1 cellular context compared by ENCODE assay signal in the genomic region with DNA sequence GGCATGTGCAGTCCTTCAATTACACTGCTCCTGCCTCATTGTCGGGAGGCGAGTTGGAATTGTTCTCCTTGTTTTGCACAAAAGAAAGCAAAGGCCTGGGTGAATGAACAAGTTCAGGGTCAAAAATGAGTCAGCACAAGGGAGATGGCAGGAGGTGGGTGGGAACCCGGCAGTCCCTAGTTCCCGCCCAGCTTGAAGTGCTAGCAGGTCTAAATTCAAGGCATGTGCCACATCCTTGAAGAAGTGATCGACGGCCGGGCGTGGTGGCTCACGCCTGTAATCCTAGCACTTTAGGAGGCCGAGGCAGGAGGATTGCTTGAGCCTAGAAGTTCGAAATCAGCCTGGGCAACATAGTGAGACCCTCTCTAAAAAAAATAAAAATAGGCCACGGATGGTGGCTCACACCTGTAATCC.
A peak's percentile ranks its signal among the peaks of the same experiment; 100 is the strongest.
TF ChIP-seq lines count a peak whose summit lies in the region.

No MANE protein-coding gene starts in this region.

TF ChIP-seq in K562, 482 proteins besides CTCF, POLR2A, EP300 and RAD21 (continued from another document and continues in another):
- TF ChIP-seq AFF1 (IDR thresholded peaks at IDR 0.05; ENCODE audit: low read depth in 1 of 2, partially characterized antibody in 2 of 2) (no peak), SIRT6 (IDR thresholded peaks at IDR 0.05; ENCODE audit: low read depth, low read length) (no peak), ZC3H11A (IDR thresholded peaks at IDR 0.05; ENCODE audit: low read depth, low read length) (no peak), GATA2 (CRISPR knock-in tag; IDR thresholded peaks at IDR 0.05) (no peak), MTF1 (CRISPR knock-in tag; IDR thresholded peaks at IDR 0.05; ENCODE audit: borderline replicate concordance) (no peak), PML (IDR thresholded peaks at IDR 0.05; ENCODE audit: low read length) (no peak), BDP1 (IDR thresholded peaks at IDR 0.05; ENCODE audit: insufficient read depth, insufficient read length) (no peak), EWSR1 (IDR thresholded peaks at IDR 0.05; ENCODE audit: borderline replicate concordance, low read depth, partially characterized antibody) (no peak), NFYB (IDR thresholded peaks at IDR 0.05; ENCODE audit: extremely low read depth, insufficient read length) (no peak), CHD1 (IDR thresholded peaks at IDR 0.05; ENCODE audit: low read length) (no peak), HNRNPK (IDR thresholded peaks at IDR 0.05; ENCODE audit: low read depth, low read length, poor library complexity, severe bottlenecking) (no peak), MEF2D (tag; conservative IDR thresholded peaks at IDR 0.05; ENCODE audit: low read depth) (no peak), TEAD1 (CRISPR knock-in tag; IDR thresholded peaks at IDR 0.05) (no peak), HNRNPUL1 (IDR thresholded peaks at IDR 0.05; ENCODE audit: low read length) (no peak), MEF2A (IDR thresholded peaks at IDR 0.05; ENCODE audit: control insufficient read depth, low read depth, low read length) (no peak), RBM39 (optimal IDR thresholded peaks at IDR 0.05; ENCODE audit: low read depth, low read length) (no peak), USF1 (CRISPR knock-in tag; IDR thresholded peaks at IDR 0.05) (no peak), ZNF316 (IDR thresholded peaks at IDR 0.05) (peak; percentile 91), ARID2 (IDR thresholded peaks at IDR 0.05) (no peak), ZNF583 (CRISPR knock-in tag; IDR thresholded peaks at IDR 0.05) (no peak), PRDM10 (IDR thresholded peaks at IDR 0.05; ENCODE audit: partially characterized antibody) (no peak), DEAF1 (CRISPR knock-in tag; IDR thresholded peaks at IDR 0.05) (no peak), SREBF2 (CRISPR knock-in tag; IDR thresholded peaks at IDR 0.05) (0 out of 2 replicates have a peak, but pooled peaks have one; percentile 83), HMGN3 (IDR thresholded peaks at IDR 0.05; ENCODE audit: borderline replicate concordance, extremely low read depth, insufficient read length, low read depth, low read length) (no peak), DACH1 (IDR thresholded peaks at IDR 0.05; ENCODE audit: partially characterized antibody) (no peak), SRSF1 (IDR thresholded peaks at IDR 0.05; ENCODE audit: low read depth, low read length) (no peak), ZSCAN32 (CRISPR knock-in tag; IDR thresholded peaks at IDR 0.05) (no peak), ELK3 (CRISPR knock-in tag; IDR thresholded peaks at IDR 0.05) (no peak), ZNF212 (CRISPR knock-in tag; IDR thresholded peaks at IDR 0.05) (no peak), BMI1 (IDR thresholded peaks at IDR 0.05; ENCODE audit: low read length) (no peak), CBFB (CRISPR knock-in tag; IDR thresholded peaks at IDR 0.05) (no peak), ZBTB9 (CRISPR knock-in tag; IDR thresholded peaks at IDR 0.05) (no peak)
- TF ChIP-seq, protein P1, sequence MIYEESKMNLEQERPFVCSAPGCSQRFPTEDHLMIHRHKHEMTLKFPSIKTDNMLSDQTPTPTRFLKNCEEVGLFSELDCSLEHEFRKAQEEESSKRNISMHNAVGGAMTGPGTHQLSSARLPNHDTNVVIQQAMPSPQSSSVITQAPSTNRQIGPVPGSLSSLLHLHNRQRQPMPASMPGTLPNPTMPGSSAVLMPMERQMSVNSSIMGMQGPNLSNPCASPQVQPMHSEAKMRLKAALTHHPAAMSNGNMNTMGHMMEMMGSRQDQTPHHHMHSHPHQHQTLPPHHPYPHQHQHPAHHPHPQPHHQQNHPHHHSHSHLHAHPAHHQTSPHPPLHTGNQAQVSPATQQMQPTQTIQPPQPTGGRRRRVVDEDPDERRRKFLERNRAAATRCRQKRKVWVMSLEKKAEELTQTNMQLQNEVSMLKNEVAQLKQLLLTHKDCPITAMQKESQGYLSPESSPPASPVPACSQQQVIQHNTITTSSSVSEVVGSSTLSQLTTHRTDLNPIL (CRISPR knock-in tag; IDR thresholded peaks at IDR 0.05) = no peak
- TF ChIP-seq, protein P2, sequence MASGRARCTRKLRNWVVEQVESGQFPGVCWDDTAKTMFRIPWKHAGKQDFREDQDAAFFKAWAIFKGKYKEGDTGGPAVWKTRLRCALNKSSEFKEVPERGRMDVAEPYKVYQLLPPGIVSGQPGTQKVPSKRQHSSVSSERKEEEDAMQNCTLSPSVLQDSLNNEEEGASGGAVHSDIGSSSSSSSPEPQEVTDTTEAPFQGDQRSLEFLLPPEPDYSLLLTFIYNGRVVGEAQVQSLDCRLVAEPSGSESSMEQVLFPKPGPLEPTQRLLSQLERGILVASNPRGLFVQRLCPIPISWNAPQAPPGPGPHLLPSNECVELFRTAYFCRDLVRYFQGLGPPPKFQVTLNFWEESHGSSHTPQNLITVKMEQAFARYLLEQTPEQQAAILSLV (tag; IDR thresholded peaks at IDR 0.05) = no peak
- TF ChIP-seq, protein P3, sequence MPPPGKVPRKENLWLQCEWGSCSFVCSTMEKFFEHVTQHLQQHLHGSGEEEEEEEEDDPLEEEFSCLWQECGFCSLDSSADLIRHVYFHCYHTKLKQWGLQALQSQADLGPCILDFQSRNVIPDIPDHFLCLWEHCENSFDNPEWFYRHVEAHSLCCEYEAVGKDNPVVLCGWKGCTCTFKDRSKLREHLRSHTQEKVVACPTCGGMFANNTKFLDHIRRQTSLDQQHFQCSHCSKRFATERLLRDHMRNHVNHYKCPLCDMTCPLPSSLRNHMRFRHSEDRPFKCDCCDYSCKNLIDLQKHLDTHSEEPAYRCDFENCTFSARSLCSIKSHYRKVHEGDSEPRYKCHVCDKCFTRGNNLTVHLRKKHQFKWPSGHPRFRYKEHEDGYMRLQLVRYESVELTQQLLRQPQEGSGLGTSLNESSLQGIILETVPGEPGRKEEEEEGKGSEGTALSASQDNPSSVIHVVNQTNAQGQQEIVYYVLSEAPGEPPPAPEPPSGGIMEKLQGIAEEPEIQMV (tag; conservative IDR thresholded peaks at IDR 0.05; ENCODE audit: low read depth) = no peak
- TF ChIP-seq, protein P4, sequence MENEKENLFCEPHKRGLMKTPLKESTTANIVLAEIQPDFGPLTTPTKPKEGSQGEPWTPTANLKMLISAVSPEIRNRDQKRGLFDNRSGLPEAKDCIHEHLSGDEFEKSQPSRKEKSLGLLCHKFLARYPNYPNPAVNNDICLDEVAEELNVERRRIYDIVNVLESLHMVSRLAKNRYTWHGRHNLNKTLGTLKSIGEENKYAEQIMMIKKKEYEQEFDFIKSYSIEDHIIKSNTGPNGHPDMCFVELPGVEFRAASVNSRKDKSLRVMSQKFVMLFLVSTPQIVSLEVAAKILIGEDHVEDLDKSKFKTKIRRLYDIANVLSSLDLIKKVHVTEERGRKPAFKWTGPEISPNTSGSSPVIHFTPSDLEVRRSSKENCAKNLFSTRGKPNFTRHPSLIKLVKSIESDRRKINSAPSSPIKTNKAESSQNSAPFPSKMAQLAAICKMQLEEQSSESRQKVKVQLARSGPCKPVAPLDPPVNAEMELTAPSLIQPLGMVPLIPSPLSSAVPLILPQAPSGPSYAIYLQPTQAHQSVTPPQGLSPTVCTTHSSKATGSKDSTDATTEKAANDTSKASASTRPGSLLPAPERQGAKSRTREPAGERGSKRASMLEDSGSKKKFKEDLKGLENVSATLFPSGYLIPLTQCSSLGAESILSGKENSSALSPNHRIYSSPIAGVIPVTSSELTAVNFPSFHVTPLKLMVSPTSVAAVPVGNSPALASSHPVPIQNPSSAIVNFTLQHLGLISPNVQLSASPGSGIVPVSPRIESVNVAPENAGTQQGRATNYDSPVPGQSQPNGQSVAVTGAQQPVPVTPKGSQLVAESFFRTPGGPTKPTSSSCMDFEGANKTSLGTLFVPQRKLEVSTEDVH (IDR thresholded peaks at IDR 0.05; ENCODE audit: low read depth, partially characterized antibody) = no peak
- TF ChIP-seq, protein P5, sequence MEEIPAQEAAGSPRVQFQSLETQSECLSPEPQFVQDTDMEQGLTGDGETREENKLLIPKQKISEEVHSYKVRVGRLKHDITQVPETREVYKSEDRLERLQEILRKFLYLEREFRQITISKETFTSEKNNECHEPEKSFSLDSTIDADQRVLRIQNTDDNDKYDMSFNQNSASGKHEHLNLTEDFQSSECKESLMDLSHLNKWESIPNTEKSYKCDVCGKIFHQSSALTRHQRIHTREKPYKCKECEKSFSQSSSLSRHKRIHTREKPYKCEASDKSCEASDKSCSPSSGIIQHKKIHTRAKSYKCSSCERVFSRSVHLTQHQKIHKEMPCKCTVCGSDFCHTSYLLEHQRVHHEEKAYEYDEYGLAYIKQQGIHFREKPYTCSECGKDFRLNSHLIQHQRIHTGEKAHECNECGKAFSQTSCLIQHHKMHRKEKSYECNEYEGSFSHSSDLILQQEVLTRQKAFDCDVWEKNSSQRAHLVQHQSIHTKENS (CRISPR knock-in tag; IDR thresholded peaks at IDR 0.05) = no peak
